Comparison of ENCODE assay signal across 8 cellular contexts in the genomic region with DNA sequence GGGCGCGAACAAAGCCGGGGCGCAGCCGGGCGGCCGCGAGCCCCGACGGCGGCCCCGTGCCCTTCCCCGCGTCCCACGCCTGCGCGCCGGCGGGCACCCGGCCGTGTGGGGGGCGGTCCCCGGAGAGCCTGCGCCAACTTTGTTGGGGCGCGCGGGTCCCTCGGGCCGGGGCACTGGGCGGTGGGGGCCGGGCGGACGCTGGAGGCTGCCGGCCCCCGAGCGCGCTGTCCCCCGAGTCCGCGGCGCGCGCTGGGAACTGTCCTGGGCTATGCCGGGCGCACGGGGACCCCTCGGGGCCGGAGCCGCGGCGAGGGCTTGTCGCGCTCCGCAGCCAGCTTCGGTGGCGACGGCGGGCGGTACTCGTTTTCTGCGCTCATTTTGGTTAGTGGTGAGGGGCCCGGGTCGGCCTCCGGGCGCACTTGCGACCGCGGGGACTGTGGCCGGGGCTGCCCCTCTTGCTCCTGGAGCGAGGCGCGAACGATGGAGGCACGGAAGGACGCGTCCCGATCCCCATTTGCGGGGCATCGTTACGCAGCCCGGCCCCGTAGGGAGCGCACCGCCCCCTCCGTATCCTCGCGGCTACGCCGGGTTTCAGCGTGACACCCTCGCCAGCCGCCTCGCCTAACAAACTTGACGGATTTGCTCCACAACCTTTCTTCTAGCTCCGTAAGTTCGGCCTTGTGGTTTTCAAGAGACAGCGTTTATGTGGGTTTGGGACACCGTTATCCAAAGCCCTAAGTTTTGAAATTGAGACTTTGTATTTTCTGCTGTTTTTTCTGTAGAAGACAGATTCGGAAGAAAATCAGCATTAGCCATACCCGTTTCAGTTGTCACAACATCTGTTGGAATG. TPM values are rescaled to one million over a fixed set of nuclear protein-coding genes. Genes with fewer than 3 reads are reported as not detected.
A peak's percentile ranks its signal among the peaks of the same experiment; 100 is the strongest.
DNase-seq lines count a peak whose midpoint lies in the region; ATAC-seq, FAIRE-seq and TF ChIP-seq lines count a peak whose summit lies in the region.

No MANE protein-coding gene starts in this region.

- no peak overlapping the region for H4K5ac ChIP-seq in mesendoderm (ENCODE audit: low read length)

- H2BK120ac ChIP-seq in mesendoderm (ENCODE audit: low read depth, low read length) = no peak overlapping the region

- no peak overlapping the region for H3K23ac ChIP-seq in mesendoderm (ENCODE audit: low read length)

- peaks cover 12% of the 10 kb centered on the region for H3F3A ChIP-seq in MM.1S (ENCODE audit: insufficient read depth, low read length)

- peak overlapping the region; percentile 53; the same call in 1 of the 2 replicates for H2AFZ ChIP-seq in MM.1S (ENCODE audit: low read length)

- peaks cover 31% of the 10 kb centered on the region for H4K20me1 ChIP-seq in MM.1S (ENCODE audit: insufficient read depth, low read length)

- no peak for ATAC-seq in GM21717 (IDR thresholded peaks at IDR 0.05; ENCODE audit: unreplicated experiment)

- H2BK5ac ChIP-seq in mesendoderm (ENCODE audit: low read length) = no peak overlapping the region

- no peaks in the 10 kb centered on the region for H3K27me3 ChIP-seq in MM.1S (replicated peaks; ENCODE audit: insufficient read depth, low read length)
- H3K27me3 ChIP-seq in effector memory CD4-positive, alpha-beta T cell (replicated peaks; ENCODE audit: control insufficient read depth, insufficient read depth, low read length, poor library complexity, severe bottlenecking) = no peaks in the 10 kb centered on the region
- no peaks in the 10 kb centered on the region for H3K27me3 ChIP-seq in mesendoderm (ENCODE audit: insufficient read depth, low read length, poor library complexity)

- H3K4me3 ChIP-seq in GM08714 (ENCODE audit: low read length) (peak overlapping the region; percentile 77), MM.1S (ENCODE audit: low read length) (peak overlapping the region; percentile 79), mesendoderm (ENCODE audit: low read length) (peak overlapping the region; percentile 83)
- peak overlapping the region; percentile 72 for H3K4me3 ChIP-seq in effector memory CD4-positive, alpha-beta T cell (ENCODE audit: insufficient read depth, low read depth, low read length, poor library complexity, severe bottlenecking)

- H3K9ac ChIP-seq in MM.1S (ENCODE audit: low read length) (peak overlapping the region; percentile 42; the same call in 1 of the 2 replicates), mesendoderm (ENCODE audit: low read length) (peak overlapping the region; percentile 90)

- H4K8ac ChIP-seq in mesendoderm (ENCODE audit: low read depth, low read length) = no peak overlapping the region

- H3K79me2 ChIP-seq in MM.1S (ENCODE audit: low read length) (peaks cover 85% of the 10 kb centered on the region), mesendoderm (ENCODE audit: control insufficient read depth, insufficient read depth, low read length) (peaks cover 88% of the 10 kb centered on the region)

- TF ChIP-seq CTCF in MM.1S (IDR thresholded peaks at IDR 0.05; ENCODE audit: low read length) = no peak

- peak overlapping the region; percentile 28 for H3K4ac ChIP-seq in mesendoderm (ENCODE audit: low read depth, low read length)

- peaks cover 35% of the 10 kb centered on the region for H3K79me1 ChIP-seq in mesendoderm (ENCODE audit: low read length)

- DNase-seq in H54 (ENCODE audit: insufficient read length, low spot score) (no peak), MM.1S (peak; percentile 52), mesendoderm (peak; percentile 53)
- peak; percentile 76 for DNase-seq in activated CD4-positive, alpha-beta T cell treated with anti-CD3 and anti-CD28 coated beads for 48 hours
- peak in 2 of 3 donors; percentile 9 to 21 for DNase-seq in effector memory CD4-positive, alpha-beta T cell
- peak; percentile 14 to 45 (median 34) for DNase-seq in stimulated activated naive CD4-positive, alpha-beta T cell (lab: John Stamatoyannopoulos, UW)

- TF ChIP-seq POLR2A in H54 (IDR thresholded peaks at IDR 0.05; ENCODE audit: low read depth, low read length) = peak; percentile 51; the same call in 1 of the 2 replicates

- no peak overlapping the region for H2BK15ac ChIP-seq in mesendoderm (replicated peaks; ENCODE audit: low read depth)

- H3K4me2 ChIP-seq in MM.1S (ENCODE audit: low read depth, low read length) = peak overlapping the region; percentile 95
- peak overlapping the region; percentile 75 for H3K4me2 ChIP-seq in mesendoderm (ENCODE audit: low read length)

- H3K56ac ChIP-seq in mesendoderm (ENCODE audit: low read length) = peak overlapping the region; percentile 95

- FAIRE-seq in H54 (lab: Jason Lieb, UNC) = no peak

- WGBS in mesendoderm (ENCODE audit: extremely low coverage, insufficient coverage, low lambda C conversion rate) = no CpG with 5 or more reads among the region's 100 CpGs

- H3K27ac ChIP-seq in MM.1S (ENCODE audit: low read length) = no peak overlapping the region
- H3K27ac ChIP-seq in effector memory CD4-positive, alpha-beta T cell (ENCODE audit: insufficient read depth, low read length, poor library complexity, severe bottlenecking) = peak overlapping the region; percentile 12
- H3K27ac ChIP-seq in mesendoderm (ENCODE audit: low read depth, low read length) = peak overlapping the region; percentile 56

- no peak overlapping the region for H2AK5ac ChIP-seq in mesendoderm (ENCODE audit: low read length)

- peak overlapping the region; percentile 47 for H3K18ac ChIP-seq in mesendoderm (ENCODE audit: low read length)

- H3K36me3 ChIP-seq in MM.1S (replicated peaks; ENCODE audit: insufficient read depth, low read length) (no peaks in the 10 kb centered on the region), mesendoderm (ENCODE audit: control insufficient read depth, insufficient read depth, low read length) (peaks cover 8% of the 10 kb centered on the region)
- peaks cover 12% of the 10 kb centered on the region for H3K36me3 ChIP-seq in effector memory CD4-positive, alpha-beta T cell (ENCODE audit: control insufficient read depth, insufficient read depth, low read length)

- no peaks in the 10 kb centered on the region for H3K9me2 ChIP-seq in MM.1S (replicated peaks; ENCODE audit: insufficient read depth, low read length)

- no peaks in the 10 kb centered on the region for H3K9me3 ChIP-seq in MM.1S (replicated peaks; ENCODE audit: insufficient read depth, low read length)
- no peaks in the 10 kb centered on the region for H3K9me3 ChIP-seq in effector memory CD4-positive, alpha-beta T cell (ENCODE audit: control insufficient read depth, low read length)

- H3K4me1 ChIP-seq in MM.1S (ENCODE audit: low read length) = peaks cover 18% of the 10 kb centered on the region
- peaks cover 19% of the 10 kb centered on the region for H3K4me1 ChIP-seq in effector memory CD4-positive, alpha-beta T cell (ENCODE audit: control insufficient read depth, insufficient read depth, low read length, poor library complexity, severe bottlenecking)
- H3K4me1 ChIP-seq in mesendoderm (ENCODE audit: control insufficient read depth, low read depth, low read length) = peaks cover 10% of the 10 kb centered on the region

RNA-seq across cellular contexts. Expression of gene SS18L1, which starts 0.6 kb away (rescaled TPM):
- 7.7 TPM for polyA plus RNA-seq in mesendoderm (2013, experiment 1 of 2)
- 7.7 TPM for polyA plus RNA-seq in mesendoderm (2013, experiment 2 of 2)

RNA-seq across cellular contexts. Expression of gene PSMA7, which starts 1.0 kb away (rescaled TPM):
- polyA plus RNA-seq in mesendoderm (2013, experiment 1 of 2) = 431 TPM
- polyA plus RNA-seq in mesendoderm (2013, experiment 2 of 2) = 443 TPM

RNA-seq across cellular contexts. Expression of gene LSM14B, which starts 21.9 kb away (rescaled TPM):
- polyA plus RNA-seq in mesendoderm (2013, experiment 1 of 2) = 37.1 TPM
- polyA plus RNA-seq in mesendoderm (2013, experiment 2 of 2) = 39.0 TPM

RNA-seq across cellular contexts. Expression of gene MTG2, which starts 38.6 kb away (rescaled TPM):
- polyA plus RNA-seq in mesendoderm (2013, experiment 1 of 2) = 19.6 TPM
- polyA plus RNA-seq in mesendoderm (2013, experiment 2 of 2) = 18.5 TPM
